Comparison of ENCODE assay signal across 8 cellular contexts in the genomic region with DNA sequence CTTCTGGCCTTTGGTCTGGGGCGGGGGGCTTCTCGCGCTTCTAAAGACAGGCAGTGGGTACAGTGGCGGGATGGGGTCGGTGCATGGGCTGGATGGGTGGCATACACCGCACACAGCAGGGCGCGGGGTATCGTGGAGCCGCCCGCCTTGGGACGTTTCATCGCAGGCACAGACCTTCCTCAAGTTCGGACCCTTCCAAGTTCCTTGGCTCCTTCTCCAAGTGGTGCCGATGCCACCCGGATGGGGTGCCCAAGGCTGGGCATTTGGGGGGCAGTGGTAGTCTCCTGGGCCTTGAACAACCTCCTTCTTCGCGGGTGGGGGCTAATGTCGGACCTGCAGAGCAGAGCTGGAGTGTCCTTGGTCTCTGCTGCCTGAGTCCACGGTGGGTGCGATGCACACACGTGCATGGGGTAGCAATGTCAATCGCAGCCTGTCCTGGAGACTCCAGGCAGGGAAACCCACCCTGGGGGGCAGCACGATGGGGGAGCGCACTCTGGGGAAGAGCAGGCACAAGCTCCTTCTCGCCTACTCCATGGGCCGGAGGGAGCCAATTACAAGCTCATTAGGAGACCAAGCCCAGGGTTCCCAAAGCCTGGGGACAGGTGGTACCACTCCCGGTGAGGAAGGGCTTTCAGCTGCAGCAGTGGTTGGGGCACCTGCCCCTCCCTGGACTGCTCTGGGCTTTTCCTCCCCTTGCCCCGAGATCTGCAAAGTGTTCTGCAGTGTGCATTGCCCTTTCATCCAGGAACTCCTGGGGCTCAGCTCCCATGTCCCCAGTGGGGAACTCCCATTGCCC. TPM values are rescaled to one million over a fixed set of nuclear protein-coding genes. Genes with fewer than 3 reads are reported as not detected.
DNase-seq lines count a peak whose midpoint lies in the region; ATAC-seq and TF ChIP-seq lines count a peak whose summit lies in the region.

No MANE protein-coding gene starts in this region.

- ATAC-seq in HG03108 (IDR thresholded peaks at IDR 0.05; ENCODE audit: unreplicated experiment): no peak

- H3K4me1 ChIP-seq in A673 (ENCODE audit: insufficient read depth, low read length, poor library complexity, severe bottlenecking): peaks cover 24% of the 10 kb centered on the region

- CTCF ChIA-PET in A673 (lab: Charles Lee) (interaction anchor here (1.0 to 1.3 kb wide), 2 partner anchors 84 to 85 kb away, joined by 3 to 4 read pairs; no protein-coding TSS in a partner anchor), HEK293T (lab: Yijun Ruan, JAX) (interaction anchor here (0.6 to 1.9 kb wide), 3 partner anchors 85 to 687 kb away, joined by 3 to 8 read pairs (median 7); no protein-coding TSS in a partner anchor)

- H3K36me3 ChIP-seq in A673 (ENCODE audit: insufficient read depth, low read length, poor library complexity, severe bottlenecking): no peaks in the 10 kb centered on the region

- TF ChIP-seq CTCF in A673 (conservative IDR thresholded peaks at IDR 0.05; ENCODE audit: low read depth, low read length): no peak
- no peak for TF ChIP-seq CTCF in choroid plexus epithelial cell (conservative IDR thresholded peaks at IDR 0.05; ENCODE audit: low read depth, low read length)

- H3K27ac ChIP-seq in A673 (ENCODE audit: low read depth, low read length, poor library complexity, severe bottlenecking): peak overlapping the region; percentile 77

- no peaks in the 10 kb centered on the region for H3K27me3 ChIP-seq in A673 (replicated peaks; ENCODE audit: insufficient read depth, low read depth, low read length, poor library complexity)

- BruUV-seq in A673 (replicated peaks; lab: Mats Ljungman, UMichigan): no TSS peak

- H3K4me3 ChIP-seq in A673 (ENCODE audit: low read depth, low read length, poor library complexity, severe bottlenecking) (peak overlapping the region; percentile 43), choroid plexus epithelial cell (ENCODE audit: low read depth, low read length) (peak overlapping the region; percentile 85)

- POLR2A ChIA-PET in A673 (lab: Charles Lee; ENCODE audit: low non-redundant PET): interaction anchor here (0.5 to 0.6 kb wide), 2 partner anchors 17 to 78 kb away, joined by 3 to 9 read pairs; no protein-coding TSS in a partner anchor
- POLR2A ChIA-PET in HEK293T (lab: Yijun Ruan, JAX): no interaction called here

- intact Hi-C loops in A673 (cut with micrococcal nuclease; ENCODE audit: unreplicated experiment): loop anchor here (5.0 to 10.0 kb wide), 2 partner anchors 66 to 678 kb away; no protein-coding TSS in a partner anchor

- no peaks in the 10 kb centered on the region for H3K9me3 ChIP-seq in A673 (ENCODE audit: low read depth, low read length, poor library complexity, severe bottlenecking)

- DNase-seq in A673 (ENCODE audit: low spot score): no peak
- DNase-seq in HuH-7 (ENCODE audit: low spot score): peak; percentile 61
- no peak for DNase-seq in choroid plexus epithelial cell (ENCODE audit: low read depth)
- peak; percentile 79 for DNase-seq in myocyte (ENCODE audit: low read depth)
- DNase-seq in HEK293T (ENCODE audit: extremely low spot score): no peak
- no peak for DNase-seq in NOMO-1 (lab: John Stamatoyannopoulos, UW; ENCODE audit: unreplicated experiment in 2 of 2)
- no peak for DNase-seq in activated CD8-positive, alpha-beta memory T cell treated with anti-CD3 and anti-CD28 coated beads, Interleukin-2, amount 50 U/mL, for 4 hours

TF ChIP-seq in HEK293T, 16 proteins besides CTCF, POLR2A, EP300 and RAD21:
- TF ChIP-seq TARDBP (IDR thresholded peaks at IDR 0.05): no peak
- no peak for TF ChIP-seq ZNF384 (IDR thresholded peaks at IDR 0.05)
- TF ChIP-seq LEF1 (IDR thresholded peaks at IDR 0.05; ENCODE audit: borderline replicate concordance): no peak
- no peak for TF ChIP-seq ELF4 (IDR thresholded peaks at IDR 0.05)
- no peak for TF ChIP-seq FOXK2 (IDR thresholded peaks at IDR 0.05)
- TF ChIP-seq, protein P1, sequence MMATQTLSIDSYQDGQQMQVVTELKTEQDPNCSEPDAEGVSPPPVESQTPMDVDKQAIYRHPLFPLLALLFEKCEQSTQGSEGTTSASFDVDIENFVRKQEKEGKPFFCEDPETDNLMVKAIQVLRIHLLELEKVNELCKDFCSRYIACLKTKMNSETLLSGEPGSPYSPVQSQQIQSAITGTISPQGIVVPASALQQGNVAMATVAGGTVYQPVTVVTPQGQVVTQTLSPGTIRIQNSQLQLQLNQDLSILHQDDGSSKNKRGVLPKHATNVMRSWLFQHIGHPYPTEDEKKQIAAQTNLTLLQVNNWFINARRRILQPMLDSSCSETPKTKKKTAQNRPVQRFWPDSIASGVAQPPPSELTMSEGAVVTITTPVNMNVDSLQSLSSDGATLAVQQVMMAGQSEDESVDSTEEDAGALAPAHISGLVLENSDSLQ (IDR thresholded peaks at IDR 0.05): no peak
- no peak for TF ChIP-seq BHLHE40 (IDR thresholded peaks at IDR 0.05; ENCODE audit: borderline replicate concordance)
- no peak for TF ChIP-seq SP1 (IDR thresholded peaks at IDR 0.05)
- no peak for TF ChIP-seq SUZ12 (IDR thresholded peaks at IDR 0.05)
- TF ChIP-seq ARNT (IDR thresholded peaks at IDR 0.05): no peak
- TF ChIP-seq CTBP1 (IDR thresholded peaks at IDR 0.05; ENCODE audit: borderline replicate concordance): no peak
- no peak for TF ChIP-seq FOXM1 (IDR thresholded peaks at IDR 0.05; ENCODE audit: borderline replicate concordance)
- TF ChIP-seq NFRKB (IDR thresholded peaks at IDR 0.05): no peak
- TF ChIP-seq HDGF (IDR thresholded peaks at IDR 0.05; ENCODE audit: borderline replicate concordance): no peak
- no peak for TF ChIP-seq L3MBTL2 (conservative IDR thresholded peaks at IDR 0.05)
- TF ChIP-seq FOXA1 (IDR thresholded peaks at IDR 0.05): no peak

RNA-seq across cellular contexts. Expression of a gene that starts 0.7 kb away (rescaled TPM):
- total RNA-seq in A673 (2021) (47.6 and 54.8 TPM in 2 replicates), myocyte (170 and 234 TPM in 2 replicates)
- 626 TPM for polyA plus RNA-seq in myocyte (2012)

RNA-seq across cellular contexts. Expression of a gene that starts 40.2 kb away (rescaled TPM):
- total RNA-seq in A673 (2021) (not detected in 2 replicates), myocyte (20.0 and 67.8 TPM in 2 replicates)
- polyA plus RNA-seq in myocyte (2012): 25.0 TPM

Comparison
In these comparisons a context has a peak if more than half of its experiments do, and no peak if none do; other contexts are left out.
1. DNase-seq: peak in HuH-7 (single experiment) and myocyte (single experiment); none in A673 (single experiment), choroid plexus epithelial cell (single experiment), HEK293T (single experiment), NOMO-1 (0 of 2) and activated CD8-positive, alpha-beta memory T cell treated with anti-CD3 and anti-CD28 coated beads, Interleukin-2, amount 50 U/mL, for 4 hours (single experiment).
2. RNA of a gene that starts 40.2 kb away (total RNA-seq): 20.0 to 67.8 TPM in myocyte; not detected in A673; every median in the first group is over 10 times any median in the second.